Comparison of ENCODE assay signal across 18 cellular contexts in genomic region chr11:121337078-121337477, GRCh38. TPM values are rescaled to one million over a fixed set of nuclear protein-coding genes. Genes with fewer than 3 reads are reported as not detected.
DNase-seq lines count a peak whose midpoint lies in the region; ATAC-seq and TF ChIP-seq lines count a peak whose summit lies in the region.
"Had no signal": no experiment of that assay in that cellular context is flagged by ENCODE, and none has a peak within 500 bp of the region (broad histone marks: within the 10 kb centered on the region; RNA-seq: fewer than 3 reads in every experiment).

No MANE protein-coding gene starts in this region.

- POLR2A ChIA-PET in GM10248 (lab: Yijun Ruan, JAX) = no interaction called here

- CTCF ChIA-PET in GM10248 (lab: Yijun Ruan, JAX) = interaction anchor here (0.9 to 3.1 kb wide), 12 partner anchors 8 to 142 kb away, joined by 3 to 17 read pairs (median 3); no protein-coding TSS in a partner anchor

- peaks cover 45% of the 10 kb centered on the region for H3K4me1 Mint-ChIP-seq in activated CD4-positive, alpha-beta T cell treated with anti-CD3 and anti-CD28 coated beads, Interleukin-2, amount 10 ng/mL, durations not matched to agents 24 days and 14 days
- peaks cover 3% of the 10 kb centered on the region for H3K4me1 Mint-ChIP-seq in activated T-helper 17 cell treated with anti-CD3 and anti-CD28 coated beads, Interleukin-2, amount 50 U/mL, for 72 hours

- ATAC-seq in GM19467 (IDR thresholded peaks at IDR 0.05; ENCODE audit: unreplicated experiment) (peak; percentile 31), HG03097 (IDR thresholded peaks at IDR 0.05; ENCODE audit: low FRiP score, unreplicated experiment) (peak; percentile 28), GM21717 (IDR thresholded peaks at IDR 0.05; ENCODE audit: unreplicated experiment) (no peak)
- ATAC-seq in activated T-helper 17 cell treated with anti-CD3 and anti-CD28 coated beads, Interleukin-2, amount 50 U/mL, for 72 hours (replicated peaks) = peak; percentile 81
- ATAC-seq: A549, gastroesophageal sphincter, GM23338 had no signal

- DNase-seq in activated CD4-positive, alpha-beta T cell treated with anti-CD3 and anti-CD28 coated beads, Interleukin-2, amount 10 ng/mL, durations not matched to agents 24 days and 14 days = peak; percentile 75
- no peak for DNase-seq in activated CD4-positive, alpha-beta T cell treated with anti-CD3 and anti-CD28 coated beads for 4 hours
- DNase-seq in SHP77 (lab: John Stamatoyannopoulos, UW) = no peak
- no peak for DNase-seq in GM10248 (ENCODE audit: extremely low spot score)
- DNase-seq: effector CD8-positive, alpha-beta T cell; GF-D8; NCI-H1105 treated with DMSO at 0.1 percent for 48 hours; NCI-H345; OCI-M1; ovary; SK-N-SH had no signal

- H3K4me3 Mint-ChIP-seq in activated CD4-positive, alpha-beta T cell treated with anti-CD3 and anti-CD28 coated beads, Interleukin-2, amount 10 ng/mL, durations not matched to agents 24 days and 14 days = peak overlapping the region; percentile 18
- no peak overlapping the region for H3K4me3 Mint-ChIP-seq in activated T-helper 17 cell treated with anti-CD3 and anti-CD28 coated beads, Interleukin-2, amount 50 U/mL, for 72 hours
- H3K4me3 Mint-ChIP-seq: GM23338 had no signal

- intact Hi-C loops in activated CD4-positive, alpha-beta T cell treated with anti-CD3 and anti-CD28 coated beads, Interleukin-2, amount 10 ng/mL, durations not matched to agents 24 days and 14 days (cut with micrococcal nuclease) = no loop called here

- peaks cover 2% of the 10 kb centered on the region for H3K27me3 Mint-ChIP-seq in activated CD4-positive, alpha-beta T cell treated with anti-CD3 and anti-CD28 coated beads, Interleukin-2, amount 10 ng/mL, durations not matched to agents 24 days and 14 days
- H3K27me3 Mint-ChIP-seq in activated T-helper 17 cell treated with anti-CD3 and anti-CD28 coated beads, Interleukin-2, amount 50 U/mL, for 72 hours = no peaks in the 10 kb centered on the region

- peaks cover 1% of the 10 kb centered on the region for H3K36me3 Mint-ChIP-seq in activated CD4-positive, alpha-beta T cell treated with anti-CD3 and anti-CD28 coated beads, Interleukin-2, amount 10 ng/mL, durations not matched to agents 24 days and 14 days (ENCODE audit: low read depth)
- no peaks in the 10 kb centered on the region for H3K36me3 Mint-ChIP-seq in activated T-helper 17 cell treated with anti-CD3 and anti-CD28 coated beads, Interleukin-2, amount 50 U/mL, for 72 hours (ENCODE audit: low read depth)

- peak overlapping the region; percentile 61 for H3K27ac Mint-ChIP-seq in activated CD4-positive, alpha-beta T cell treated with anti-CD3 and anti-CD28 coated beads, Interleukin-2, amount 10 ng/mL, durations not matched to agents 24 days and 14 days
- no peak overlapping the region for H3K27ac Mint-ChIP-seq in activated T-helper 17 cell treated with anti-CD3 and anti-CD28 coated beads, Interleukin-2, amount 50 U/mL, for 72 hours
- H3K27ac Mint-ChIP-seq: GM23338 had no signal

- TF ChIP-seq CTCF in GM10248 (IDR thresholded peaks at IDR 0.05; ENCODE audit: control extremely low read depth, extremely low read depth, low read depth, missing control alignments) = no peak

- no peaks in the 10 kb centered on the region for H3K9me3 Mint-ChIP-seq in activated CD4-positive, alpha-beta T cell treated with anti-CD3 and anti-CD28 coated beads, Interleukin-2, amount 10 ng/mL, durations not matched to agents 24 days and 14 days
- no peaks in the 10 kb centered on the region for H3K9me3 Mint-ChIP-seq in activated T-helper 17 cell treated with anti-CD3 and anti-CD28 coated beads, Interleukin-2, amount 50 U/mL, for 72 hours
- H3K9me3 Mint-ChIP-seq: GM23338 had no signal

RNA-seq across cellular contexts. Expression of gene SC5D, which starts 44.5 kb away (rescaled TPM):
- 22.9 and 25.4 TPM in 2 replicates for total RNA-seq in activated CD4-positive, alpha-beta T cell treated with anti-CD3 and anti-CD28 coated beads, Interleukin-2, amount 10 ng/mL, durations not matched to agents 24 days and 14 days
- 10 to 100 TPM; 20.1 to 22.4 TPM for total RNA-seq in activated T-helper 17 cell treated with anti-CD3 and anti-CD28 coated beads, Interleukin-2, amount 50 U/mL, for 72 hours
